In the genomic region with DNA sequence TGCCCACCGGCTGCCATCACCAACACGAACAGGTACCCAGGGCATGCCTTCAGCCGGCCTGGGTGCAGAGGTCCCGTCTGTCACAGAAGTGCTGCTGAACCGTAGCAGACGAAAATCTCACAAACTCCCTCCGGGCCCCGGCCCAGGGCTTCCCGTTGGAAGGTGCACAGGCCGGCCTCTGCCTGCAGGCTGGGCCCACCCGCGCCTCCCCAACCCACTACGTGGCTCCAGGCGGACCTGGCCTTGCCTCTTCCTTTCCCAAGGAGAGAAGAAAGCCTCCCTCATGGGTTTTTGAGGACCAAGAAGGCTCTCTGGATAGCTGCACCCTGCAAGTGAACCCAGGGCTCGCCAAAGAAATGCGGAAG, we compare ENCODE assay signal across 39 cellular contexts. TPM values are rescaled to one million over a fixed set of nuclear protein-coding genes. Genes with fewer than 3 reads are reported as not detected.
"Had no signal": no experiment of that assay in that cellular context is flagged by ENCODE, and none has a peak within 500 bp of the region (broad histone marks: within the 10 kb centered on the region; RNA-seq: fewer than 3 reads in every experiment).

No MANE protein-coding gene starts in this region.

- H3K27ac Mint-ChIP-seq: activated CD4-positive, alpha-beta memory T cell treated with anti-CD3 and anti-CD28 coated beads for 36 hours; activated CD4-positive, alpha-beta T cell treated with anti-CD3 and anti-CD28 coated beads for 36 hours; activated CD4-positive, alpha-beta T cell treated with anti-CD3 and anti-CD28 coated beads, Interleukin-2, amount 10 ng/mL, durations not matched to agents 24 days and 14 days; activated CD8-positive, alpha-beta memory T cell treated with anti-CD3 and anti-CD28 coated beads, Interleukin-2, amount 10 ng/mL, durations not matched to agents 7 days and 5 days; activated CD8-positive, alpha-beta T cell treated with anti-CD3 and anti-CD28 coated beads, Interleukin-2, amount 10 ng/mL, durations not matched to agents 7 days and 5 days; activated naive CD4-positive, alpha-beta T cell treated with anti-CD3 and anti-CD28 coated beads for 36 hours; activated naive CD4-positive, alpha-beta T cell treated with anti-CD3 and anti-CD28 coated beads, Interleukin-2, amount 50 U/mL, for 24 hours; activated naive CD8-positive, alpha-beta T cell treated with anti-CD3 and anti-CD28 coated beads for 36 hours; activated naive CD8-positive, alpha-beta T cell treated with anti-CD3 and anti-CD28 coated beads, Interleukin-2, amount 50 U/mL, for 24 hours; activated T-helper 1 cell treated with anti-CD3 and anti-CD28 coated beads, Interleukin-12 subunit alpha, Interleukin-12 subunit beta, Interleukin-2, Interleukin-4 antibody, amounts not matched to agents 30 ng/mL and 10 ng/mL and 1 ng/mL, durations not matched to agents 14 hours and 24 hours and 36 hours; activated T-helper 2 cell treated with anti-CD3 and anti-CD28 coated beads, Interferon-gamma antibody, Interleukin-2, Interleukin-4, amounts not matched to agents 10 μg/mL and 5 μg/mL and 100 μg/mL, durations not matched to agents 14 hours and 24 hours and 36 hours; dendritic cell treated with granulocyte-macrophage colony-stimulating factor and Interleukin-4, amounts not matched to agents 40 ng/mL and 50 ng/mL, for 4 days; effector memory CD8-positive, alpha-beta T cell; T-cell; T-helper 1 cell treated with Interleukin-12 subunit alpha and Interleukin-12 subunit beta and Interleukin-4 antibody, amounts not matched to agents 30 μg/mL and 1 μg/mL, for 36 hours had no signal

- FAIRE-seq: astrocyte had no signal

- H3K9me3 ChIP-seq: esophagus muscularis mucosa, gastrocnemius medialis, heart right ventricle had no signal

- H3K27ac ChIP-seq: brain microvascular endothelial cell, coronary artery, esophagus muscularis mucosa, foreskin keratinocyte, WERI-Rb-1 had no signal

- H3K4me1 ChIP-seq: foreskin keratinocyte had no signal

- DNase-seq: activated CD4-positive, alpha-beta memory T cell treated with anti-CD3 and anti-CD28 coated beads for 36 hours; activated CD4-positive, alpha-beta T cell treated with anti-CD3 and anti-CD28 coated beads for 36 hours; activated CD4-positive, alpha-beta T cell treated with anti-CD3 and anti-CD28 coated beads, Interleukin-2, amount 10 ng/mL, durations not matched to agents 24 days and 14 days; activated CD4-positive, CD25-positive, alpha-beta regulatory T cell; activated CD4-positive, CD25-positive, alpha-beta regulatory T cell treated with anti-CD3 and anti-CD28 coated beads, Interleukin-2, amount 50 U/mL, for 72 hours; activated CD8-positive, alpha-beta memory T cell treated with anti-CD3 and anti-CD28 coated beads, Interleukin-2, amount 10 ng/mL, durations not matched to agents 7 days and 5 days; activated CD8-positive, alpha-beta memory T cell treated with anti-CD3 and anti-CD28 coated beads, Interleukin-2, amount 50 U/mL, for 4 hours; activated CD8-positive, alpha-beta T cell treated with anti-CD3 and anti-CD28 coated beads, Interleukin-2, amount 10 ng/mL, durations not matched to agents 7 days and 5 days; activated effector memory CD4-positive, alpha-beta T cell treated with anti-CD3 and anti-CD28 coated beads, Interleukin-2, amount 50 U/mL, for 16 hours; activated naive CD4-positive, alpha-beta T cell treated with anti-CD3 and anti-CD28 coated beads for 36 hours; activated naive CD8-positive, alpha-beta T cell treated with anti-CD3 and anti-CD28 coated beads for 36 hours; activated naive CD8-positive, alpha-beta T cell treated with anti-CD3 and anti-CD28 coated beads, Interleukin-2, amount 50 U/mL, for 24 hours; activated T-cell treated with anti-CD3 and anti-CD28 coated beads, Interleukin-2, amount 50 U/mL, for 1 hour; activated T-cell treated with anti-CD3 and anti-CD28 coated beads, Interleukin-2, amount 50 U/mL, for 48 hours; anterior cingulate cortex; brain microvascular endothelial cell; dorsolateral prefrontal cortex; effector memory CD8-positive, alpha-beta T cell; erythroblast; foreskin keratinocyte; gastrocnemius medialis; heart right ventricle; T-cell; T-helper 9 cell; WERI-Rb-1 had no signal

- H3K4me3 ChIP-seq: coronary artery, dorsolateral prefrontal cortex, esophagus muscularis mucosa, gastrocnemius medialis, heart right ventricle had no signal

- H3K9me3 Mint-ChIP-seq: activated CD4-positive, alpha-beta memory T cell treated with anti-CD3 and anti-CD28 coated beads for 36 hours; activated naive CD4-positive, alpha-beta T cell treated with anti-CD3 and anti-CD28 coated beads for 36 hours; activated naive CD4-positive, alpha-beta T cell treated with anti-CD3 and anti-CD28 coated beads, Interleukin-2, amount 50 U/mL, for 24 hours; activated naive CD8-positive, alpha-beta T cell treated with anti-CD3 and anti-CD28 coated beads for 36 hours; activated naive CD8-positive, alpha-beta T cell treated with anti-CD3 and anti-CD28 coated beads, Interleukin-2, amount 50 U/mL, for 24 hours; activated T-helper 1 cell treated with anti-CD3 and anti-CD28 coated beads, Interleukin-12 subunit alpha, Interleukin-12 subunit beta, Interleukin-2, Interleukin-4 antibody, amounts not matched to agents 30 ng/mL and 10 ng/mL and 1 ng/mL, durations not matched to agents 14 hours and 24 hours and 36 hours; central memory CD8-positive, alpha-beta T cell; dendritic cell treated with granulocyte-macrophage colony-stimulating factor and Interleukin-4, amounts not matched to agents 40 ng/mL and 50 ng/mL, for 4 days; effector memory CD8-positive, alpha-beta T cell; T-cell had no signal

- ATAC-seq: activated CD4-positive, alpha-beta T cell treated with anti-CD3 and anti-CD28 coated beads for 36 hours; activated CD8-positive, alpha-beta memory T cell treated with anti-CD3 and anti-CD28 coated beads, Interleukin-2, amount 10 ng/mL, durations not matched to agents 7 days and 5 days; activated CD8-positive, alpha-beta T cell treated with anti-CD3 and anti-CD28 coated beads, Interleukin-2, amount 10 ng/mL, durations not matched to agents 7 days and 5 days; activated naive CD8-positive, alpha-beta T cell treated with anti-CD3 and anti-CD28 coated beads, Interleukin-2, amount 50 U/mL, for 24 hours; effector memory CD8-positive, alpha-beta T cell; foreskin keratinocyte; gastrocnemius medialis; heart right ventricle; T-cell had no signal

- H3K36me3 ChIP-seq: brain microvascular endothelial cell, esophagus muscularis mucosa, gastrocnemius medialis, WERI-Rb-1 had no signal

- H3K4me1 Mint-ChIP-seq: activated CD4-positive, alpha-beta T cell treated with anti-CD3 and anti-CD28 coated beads for 36 hours; activated CD4-positive, alpha-beta T cell treated with anti-CD3 and anti-CD28 coated beads, Interleukin-2, amount 10 ng/mL, durations not matched to agents 24 days and 14 days; activated CD8-positive, alpha-beta memory T cell treated with anti-CD3 and anti-CD28 coated beads, Interleukin-2, amount 10 ng/mL, durations not matched to agents 7 days and 5 days; activated naive CD4-positive, alpha-beta T cell treated with anti-CD3 and anti-CD28 coated beads, Interleukin-2, amount 50 U/mL, for 24 hours; activated naive CD8-positive, alpha-beta T cell treated with anti-CD3 and anti-CD28 coated beads, Interleukin-2, amount 50 U/mL, for 24 hours; central memory CD8-positive, alpha-beta T cell; T-cell had no signal

- H3K4me3 Mint-ChIP-seq: activated CD4-positive, alpha-beta memory T cell treated with anti-CD3 and anti-CD28 coated beads for 36 hours; activated CD4-positive, alpha-beta T cell treated with anti-CD3 and anti-CD28 coated beads for 36 hours; activated CD4-positive, alpha-beta T cell treated with anti-CD3 and anti-CD28 coated beads, Interleukin-2, amount 10 ng/mL, durations not matched to agents 24 days and 14 days; activated CD8-positive, alpha-beta memory T cell treated with anti-CD3 and anti-CD28 coated beads, Interleukin-2, amount 10 ng/mL, durations not matched to agents 7 days and 5 days; activated CD8-positive, alpha-beta T cell treated with anti-CD3 and anti-CD28 coated beads, Interleukin-2, amount 10 ng/mL, durations not matched to agents 7 days and 5 days; activated naive CD4-positive, alpha-beta T cell treated with anti-CD3 and anti-CD28 coated beads for 36 hours; activated naive CD4-positive, alpha-beta T cell treated with anti-CD3 and anti-CD28 coated beads, Interleukin-2, amount 50 U/mL, for 24 hours; activated naive CD8-positive, alpha-beta T cell treated with anti-CD3 and anti-CD28 coated beads for 36 hours; activated naive CD8-positive, alpha-beta T cell treated with anti-CD3 and anti-CD28 coated beads, Interleukin-2, amount 50 U/mL, for 24 hours; activated T-helper 1 cell treated with anti-CD3 and anti-CD28 coated beads, Interleukin-12 subunit alpha, Interleukin-12 subunit beta, Interleukin-2, Interleukin-4 antibody, amounts not matched to agents 30 ng/mL and 10 ng/mL and 1 ng/mL, durations not matched to agents 14 hours and 24 hours and 36 hours; central memory CD8-positive, alpha-beta T cell; dendritic cell treated with granulocyte-macrophage colony-stimulating factor and Interleukin-4, amounts not matched to agents 40 ng/mL and 50 ng/mL, for 4 days; effector memory CD8-positive, alpha-beta T cell; T-cell; T-helper 1 cell treated with Interleukin-12 subunit alpha and Interleukin-12 subunit beta and Interleukin-4 antibody, amounts not matched to agents 30 μg/mL and 1 μg/mL, for 36 hours had no signal

- H3K27me3 Mint-ChIP-seq: activated CD4-positive, alpha-beta memory T cell treated with anti-CD3 and anti-CD28 coated beads for 36 hours; activated CD4-positive, alpha-beta T cell treated with anti-CD3 and anti-CD28 coated beads for 36 hours; activated CD4-positive, alpha-beta T cell treated with anti-CD3 and anti-CD28 coated beads, Interleukin-2, amount 10 ng/mL, durations not matched to agents 24 days and 14 days; activated CD8-positive, alpha-beta memory T cell treated with anti-CD3 and anti-CD28 coated beads, Interleukin-2, amount 10 ng/mL, durations not matched to agents 7 days and 5 days; activated naive CD4-positive, alpha-beta T cell treated with anti-CD3 and anti-CD28 coated beads, Interleukin-2, amount 50 U/mL, for 24 hours; activated naive CD8-positive, alpha-beta T cell treated with anti-CD3 and anti-CD28 coated beads for 36 hours; activated naive CD8-positive, alpha-beta T cell treated with anti-CD3 and anti-CD28 coated beads, Interleukin-2, amount 50 U/mL, for 24 hours; dendritic cell treated with granulocyte-macrophage colony-stimulating factor and Interleukin-4, amounts not matched to agents 40 ng/mL and 50 ng/mL, for 4 days; T-cell had no signal

- H3K27me3 ChIP-seq: gastrocnemius medialis, heart right ventricle had no signal

- H3K36me3 Mint-ChIP-seq: activated CD4-positive, alpha-beta memory T cell treated with anti-CD3 and anti-CD28 coated beads for 36 hours; activated CD8-positive, alpha-beta memory T cell treated with anti-CD3 and anti-CD28 coated beads, Interleukin-2, amount 10 ng/mL, durations not matched to agents 7 days and 5 days; activated naive CD4-positive, alpha-beta T cell treated with anti-CD3 and anti-CD28 coated beads, Interleukin-2, amount 50 U/mL, for 24 hours; activated naive CD8-positive, alpha-beta T cell treated with anti-CD3 and anti-CD28 coated beads for 36 hours; T-cell had no signal

RNA-seq across cellular contexts. Expression of a gene that starts 45.5 kb away (rescaled TPM):
- total RNA-seq: activated CD4-positive, alpha-beta memory T cell treated with anti-CD3 and anti-CD28 coated beads for 36 hours; activated CD4-positive, alpha-beta T cell treated with anti-CD3 and anti-CD28 coated beads for 36 hours; activated CD4-positive, alpha-beta T cell treated with anti-CD3 and anti-CD28 coated beads, Interleukin-2, amount 10 ng/mL, durations not matched to agents 24 days and 14 days; activated CD8-positive, alpha-beta memory T cell treated with anti-CD3 and anti-CD28 coated beads for 36 hours; activated CD8-positive, alpha-beta memory T cell treated with anti-CD3 and anti-CD28 coated beads, Interleukin-2, amount 10 ng/mL, durations not matched to agents 7 days and 5 days; activated CD8-positive, alpha-beta T cell treated with anti-CD3 and anti-CD28 coated beads, Interleukin-2, amount 10 ng/mL, durations not matched to agents 7 days and 5 days; activated naive CD4-positive, alpha-beta T cell treated with anti-CD3 and anti-CD28 coated beads for 36 hours; activated naive CD8-positive, alpha-beta T cell treated with anti-CD3 and anti-CD28 coated beads for 36 hours; activated T-helper 1 cell treated with anti-CD3 and anti-CD28 coated beads, Interleukin-12 subunit alpha, Interleukin-12 subunit beta, Interleukin-2, Interleukin-4 antibody, amounts not matched to agents 30 ng/mL and 10 ng/mL and 1 ng/mL, durations not matched to agents 14 hours and 24 hours and 36 hours; activated T-helper 2 cell treated with anti-CD3 and anti-CD28 coated beads, Interferon-gamma antibody, Interleukin-2, Interleukin-4, amounts not matched to agents 10 μg/mL and 5 μg/mL and 100 μg/mL, durations not matched to agents 14 hours and 24 hours and 36 hours; astrocyte; bronchial epithelial cell; cardiac septum; cerebellum; esophagus muscularis mucosa; foreskin keratinocyte; gastrocnemius medialis; T-cell; T-helper 2 cell treated with Interferon-gamma antibody and Interleukin-4, amounts not matched to agents 100 ng/mL and 5 ng/mL, for 36 hours had no signal
- polyA plus RNA-seq: foreskin keratinocyte, heart right ventricle had no signal
